11 cellular contexts compared by ENCODE assay signal in genomic region chr13:112874751-112875300, GRCh38.
DNase-seq lines count a peak whose midpoint lies in the region; ATAC-seq and TF ChIP-seq lines count a peak whose summit lies in the region.
"Had no signal": no experiment of that assay in that cellular context is flagged by ENCODE, and none has a peak within 500 bp of the region (broad histone marks: within the 10 kb centered on the region; RNA-seq: fewer than 3 reads in every experiment).

No MANE protein-coding gene starts in this region.

- peaks cover 4% of the 10 kb centered on the region for H3K36me3 ChIP-seq in Caco-2 (ENCODE audit: control insufficient read depth, insufficient read depth, low read length)
- H3K36me3 ChIP-seq: SJSA1 had no signal

- H3K27ac Mint-ChIP-seq in Caco-2 (ENCODE audit: unreplicated experiment) (peak overlapping the region; percentile 13), WTC11 (peak overlapping the region; percentile 78; the same call in 1 of the 2 replicates), memory B cell (peak overlapping the region; percentile 62)
- H3K27ac Mint-ChIP-seq: activated naive CD8-positive, alpha-beta T cell had no signal

- POLR2A ChIA-PET in Caco-2 (lab: Charles Lee) (no interaction called here), WTC11 (lab: Charles Lee) (no interaction called here)

- no peak overlapping the region for H3K27ac ChIP-seq in 22Rv1
- H3K27ac ChIP-seq: SJSA1 had no signal

- CTCF ChIA-PET in Caco-2 (lab: Charles Lee) (interaction anchor here (0.6 to 1.6 kb wide), 6 partner anchors 17 to 671 kb away, joined by 3 to 6 read pairs (median 3); no protein-coding TSS in a partner anchor), WTC11 (lab: Charles Lee) (interaction anchor here (0.6 to 2.1 kb wide), 31 partner anchors 10 to 363 kb away, joined by 3 to 17 read pairs (median 4); no protein-coding TSS in a partner anchor)

- no TSS peak for BruUV-seq in Caco-2 (replicated peaks; lab: Mats Ljungman, UMichigan)

- H3K4me3 ChIP-seq in Caco-2 (ENCODE audit: low read depth, low read length): no peak overlapping the region
- H3K4me3 ChIP-seq: SJSA1 had no signal

- peaks cover 75% of the 10 kb centered on the region for H3K36me3 Mint-ChIP-seq in Caco-2 (ENCODE audit: insufficient read depth, unreplicated experiment)
- H3K36me3 Mint-ChIP-seq in WTC11: peaks cover 48% of the 10 kb centered on the region
- H3K36me3 Mint-ChIP-seq in memory B cell: peaks cover 6% of the 10 kb centered on the region

- ATAC-seq in WTC11 (no peak), memory B cell (ENCODE audit: low read depth) (no peak), GM18502 (IDR thresholded peaks at IDR 0.05; ENCODE audit: poor library complexity, unreplicated experiment) (no peak)
- ATAC-seq: activated CD8-positive, alpha-beta memory T cell treated with anti-CD3 and anti-CD28 coated beads, Interleukin-2, amount 10 ng/mL, durations not matched to agents 7 days and 5 days had no signal

- peaks cover 9% of the 10 kb centered on the region; the same call in 1 of the 2 replicates for H3K4me1 ChIP-seq in Caco-2
- H3K4me1 ChIP-seq: SJSA1 had no signal

- H3K9me3 Mint-ChIP-seq in Caco-2 (ENCODE audit: unreplicated experiment) (no peaks in the 10 kb centered on the region), WTC11 (peaks cover 6% of the 10 kb centered on the region; the same call in 1 of the 2 replicates), memory B cell (peaks cover 6% of the 10 kb centered on the region)

- no peak overlapping the region for H3K4me3 Mint-ChIP-seq in Caco-2 (ENCODE audit: unreplicated experiment)
- no peak overlapping the region for H3K4me3 Mint-ChIP-seq in WTC11
- peak overlapping the region; percentile 81 for H3K4me3 Mint-ChIP-seq in memory B cell
- H3K4me3 Mint-ChIP-seq: activated CD8-positive, alpha-beta memory T cell treated with anti-CD3 and anti-CD28 coated beads, Interleukin-2, amount 10 ng/mL, durations not matched to agents 7 days and 5 days; activated naive CD8-positive, alpha-beta T cell had no signal

- H3K4me1 Mint-ChIP-seq in Caco-2 (ENCODE audit: low read depth, unreplicated experiment) (peaks cover 15% of the 10 kb centered on the region), WTC11 (peaks cover 5% of the 10 kb centered on the region; the same call in 1 of the 2 replicates), memory B cell (peaks cover 21% of the 10 kb centered on the region)

- DNase-seq in Caco-2 (peak in 1 of 2 experiments; percentile 26), WTC11 (ENCODE audit: low spot score) (no peak), memory B cell (ENCODE audit: low spot score in 2 of 2) (no peak), NCI-H187 treated with DMSO at 0.1 percent for 48 hours (lab: John Stamatoyannopoulos, UW) (no peak), occipital lobe (lab: John Stamatoyannopoulos, UW) (no peak), epidermal melanocyte (ENCODE audit: insufficient read length, low spot score) (no peak)
- DNase-seq: activated CD8-positive, alpha-beta memory T cell treated with anti-CD3 and anti-CD28 coated beads, Interleukin-2, amount 10 ng/mL, durations not matched to agents 7 days and 5 days had no signal

- no peaks in the 10 kb centered on the region for H3K9me3 ChIP-seq in Caco-2
- H3K9me3 ChIP-seq: SJSA1 had no signal

- H3K27me3 Mint-ChIP-seq in Caco-2 (ENCODE audit: insufficient read depth, unreplicated experiment) (no peaks in the 10 kb centered on the region), WTC11 (ENCODE audit: low read depth) (no peaks in the 10 kb centered on the region), memory B cell (no peaks in the 10 kb centered on the region)
- H3K27me3 Mint-ChIP-seq: activated CD8-positive, alpha-beta memory T cell treated with anti-CD3 and anti-CD28 coated beads, Interleukin-2, amount 10 ng/mL, durations not matched to agents 7 days and 5 days; activated naive CD8-positive, alpha-beta T cell had no signal

- H3K27me3 ChIP-seq in Caco-2 (replicated peaks; ENCODE audit: control insufficient read depth, insufficient read depth, low read length): no peaks in the 10 kb centered on the region
- H3K27me3 ChIP-seq: SJSA1 had no signal

- TF ChIP-seq CTCF in 22Rv1 (IDR thresholded peaks at IDR 0.05) (peak; percentile 51), Caco-2 (IDR thresholded peaks at IDR 0.05; ENCODE audit: insufficient read depth in 1 of 2, low read depth in 1 of 2, low read length in 1 of 2, severe bottlenecking in 1 of 2, unreplicated experiment in 1 of 2) (no peak), WTC11 (IDR thresholded peaks at IDR 0.05) (no peak)

- intact Hi-C loops in Caco-2 (cut with micrococcal nuclease; ENCODE audit: unreplicated experiment): loop anchor here (5.0 to 10.0 kb wide), 3 partner anchors 160 to 258 kb away; no protein-coding TSS in a partner anchor

TF ChIP-seq in WTC11, 78 proteins besides CTCF, POLR2A, EP300 and RAD21:
- TF ChIP-seq RORB (CRISPR knock-in tag; IDR thresholded peaks at IDR 0.05) (no peak), SMAD3 (CRISPR knock-in tag; IDR thresholded peaks at IDR 0.05; ENCODE audit: borderline replicate concordance) (no peak), USF1 (CRISPR knock-in tag; IDR thresholded peaks at IDR 0.05) (0 out of 2 replicates have a peak, but pooled peaks have one; percentile 7), AFF4 (CRISPR knock-in tag; IDR thresholded peaks at IDR 0.05; ENCODE audit: borderline replicate concordance) (no peak), CREB1 (CRISPR knock-in tag; IDR thresholded peaks at IDR 0.05) (no peak), IRF1 (CRISPR knock-in tag; IDR thresholded peaks at IDR 0.05) (no peak), CDX4 (CRISPR knock-in tag; IDR thresholded peaks at IDR 0.05; ENCODE audit: borderline replicate concordance) (no peak), IRF2 (CRISPR knock-in tag; IDR thresholded peaks at IDR 0.05; ENCODE audit: borderline replicate concordance, low read depth) (no peak)

Comparison
In these comparisons a context has a peak if more than half of its experiments do, and no peak if none do; other contexts are left out.
1. H3K27ac Mint-ChIP-seq: peak in every context shown above with its lines; median percentile 78 in WTC11; 62 in memory B cell; 13 in Caco-2.